15 cellular contexts compared by ENCODE assay signal in genomic region chrX:147602297-147602696, GRCh38.
DNase-seq lines count a peak whose midpoint lies in the region; ATAC-seq and TF ChIP-seq lines count a peak whose summit lies in the region.
"Had no signal": no experiment of that assay in that cellular context is flagged by ENCODE, and none has a peak within 500 bp of the region (broad histone marks: within the 10 kb centered on the region; RNA-seq: fewer than 3 reads in every experiment).

No MANE protein-coding gene starts in this region.

- no peaks in the 10 kb centered on the region for H3K79me2 ChIP-seq in SK-N-SH (ENCODE audit: insufficient read depth)

- peak; percentile 23 for DNase-seq in NCI-H1105 treated with DMSO at 0.1 percent for 48 hours (lab: John Stamatoyannopoulos, UW)
- DNase-seq in NCI-H1105 (lab: John Stamatoyannopoulos, UW) = no peak
- DNase-seq in Kasumi-1 (lab: John Stamatoyannopoulos, UW) = peak; percentile 25 to 26
- DNase-seq in RPMI8226 = peak; percentile 7
- peak; percentile 6 for DNase-seq in myocyte (ENCODE audit: low read depth)
- no peak for DNase-seq in suprapubic skin (ENCODE audit: low spot score in 2 of 2)
- no peak for DNase-seq in SK-N-SH
- DNase-seq: activated CD4-positive, alpha-beta T cell treated with anti-CD3 and anti-CD28 coated beads, Interleukin-2, amount 10 ng/mL, durations not matched to agents 24 days and 14 days; activated T-cell treated with anti-CD3 and anti-CD28 coated beads, Interleukin-2, amount 50 U/mL, for 24 hours; islet precursor cell; midbrain; NCI-H2081 treated with DMSO at 0.1 percent for 48 hours; small intestine had no signal

- no peaks in the 10 kb centered on the region for H3F3A ChIP-seq in SK-N-SH (replicated peaks; ENCODE audit: insufficient read depth)

- CTCF ChIA-PET in SK-N-SH (lab: Yijun Ruan, JAX) = interaction anchor here (1.2 kb wide), 1 partner anchor 44 kb away, joined by 3 read pairs; no protein-coding TSS in a partner anchor

- TF ChIP-seq RAD21 in SK-N-SH (IDR thresholded peaks at IDR 0.05; ENCODE audit: low read length) = no peak

- H3K4me2 ChIP-seq in SK-N-SH = no peak overlapping the region

- WGBS in suprapubic skin = 31% methylated on average over 2 of the region's 2 CpGs
- 0% methylated on average over 2 of the region's 2 CpGs for WGBS in SK-N-SH (ENCODE audit: low lambda C conversion rate)

- no peaks in the 10 kb centered on the region for H3K9me2 ChIP-seq in SK-N-SH

- H3K27me3 ChIP-seq in suprapubic skin (no peaks in the 10 kb centered on the region), SK-N-SH (ENCODE audit: insufficient read depth) (no peaks in the 10 kb centered on the region)

- H3K27ac ChIP-seq in suprapubic skin (no peak overlapping the region), SK-N-SH (ENCODE audit: low read depth in 2 of 2, low read length in 1 of 2) (no peak overlapping the region)
- H3K27ac ChIP-seq: RWPE1 had no signal

- no peaks in the 10 kb centered on the region for H4K20me1 ChIP-seq in SK-N-SH (ENCODE audit: insufficient read depth)

- no peak overlapping the region for H2AFZ ChIP-seq in SK-N-SH (ENCODE audit: low read depth)

- H3K9me3 ChIP-seq in suprapubic skin (no peaks in the 10 kb centered on the region), SK-N-SH (no peaks in the 10 kb centered on the region)

- H3K9ac ChIP-seq in SK-N-SH = no peak overlapping the region

- H3K4me1 ChIP-seq in suprapubic skin (no peaks in the 10 kb centered on the region), SK-N-SH (ENCODE audit: control insufficient read depth in 1 of 2, insufficient read depth in 2 of 2, low read depth in 1 of 2, low read length in 1 of 2) (no peaks in the 10 kb centered on the region)

- POLR2A ChIA-PET in SK-N-SH (lab: Yijun Ruan, JAX) = no interaction called here

- H3K36me3 ChIP-seq in suprapubic skin (no peaks in the 10 kb centered on the region), SK-N-SH (replicated peaks in 1 of 2; ENCODE audit: control insufficient read depth in 1 of 2, insufficient read depth in 2 of 2, low read length in 1 of 2) (no peaks in the 10 kb centered on the region)

- TF ChIP-seq EP300 in suprapubic skin (IDR thresholded peaks at IDR 0.05) = no peak
- TF ChIP-seq EP300 in SK-N-SH (IDR thresholded peaks at IDR 0.05; ENCODE audit: borderline replicate concordance in 1 of 2, low read depth in 1 of 2, low read length in 1 of 2) = no peak

- H3K4me3 ChIP-seq in suprapubic skin (no peak overlapping the region), SK-N-SH (ENCODE audit: low read depth in 2 of 2, low read length in 1 of 2) (no peak overlapping the region)

- TF ChIP-seq CTCF in suprapubic skin (IDR thresholded peaks at IDR 0.05) = no peak
- no peak for TF ChIP-seq CTCF in SK-N-SH (IDR thresholded peaks at IDR 0.05)

- no peak for TF ChIP-seq POLR2A in suprapubic skin (IDR thresholded peaks at IDR 0.05)

- ATAC-seq in GM21526 (IDR thresholded peaks at IDR 0.05; ENCODE audit: low FRiP score, unreplicated experiment) = no peak

TF ChIP-seq in SK-N-SH, 30 proteins besides CTCF, POLR2A, EP300 and RAD21:
- TF ChIP-seq CHD2 (IDR thresholded peaks at IDR 0.05; ENCODE audit: low read length, partially characterized antibody) = no peak
- TF ChIP-seq FOXJ3 (CRISPR knock-in tag; IDR thresholded peaks at IDR 0.05) = no peak
- TF ChIP-seq SMC3 (IDR thresholded peaks at IDR 0.05; ENCODE audit: low read depth, low read length) = no peak
TF ChIP-seq in SK-N-SH: peak in this region for 0.

Comparison
In these comparisons a context has a peak if more than half of its experiments do, and no peak if none do; other contexts are left out.
1. DNase-seq: peak in NCI-H1105 treated with DMSO at 0.1 percent for 48 hours (single experiment), Kasumi-1 (2 of 2), RPMI8226 (single experiment) and myocyte (single experiment); none in NCI-H1105 (single experiment), suprapubic skin (0 of 2) and SK-N-SH (single experiment).